ENCODE assay signal across 8 cellular contexts in genomic region chr17:35241520-35241919, GRCh38. TPM values are rescaled to one million over a fixed set of nuclear protein-coding genes. Genes with fewer than 3 reads are reported as not detected.
A peak's percentile ranks its signal among the peaks of the same experiment; 100 is the strongest.
DNase-seq lines count a peak whose midpoint lies in the region; ATAC-seq and TF ChIP-seq lines count a peak whose summit lies in the region.

No MANE protein-coding gene starts in this region.

- H3K36me3 ChIP-seq in DND-41 (ENCODE audit: insufficient read depth, low read length), result no peaks in the 10 kb centered on the region
- no peaks in the 10 kb centered on the region for H3K36me3 ChIP-seq in esophagus (ENCODE audit: control insufficient read depth in 2 of 2, insufficient read depth in 2 of 2, low read length in 1 of 2)
- no peaks in the 10 kb centered on the region for H3K36me3 ChIP-seq in gastrocnemius medialis
- no peaks in the 10 kb centered on the region for H3K36me3 ChIP-seq in WERI-Rb-1

- peaks cover 51% of the 10 kb centered on the region for H3K4me1 ChIP-seq in DND-41 (ENCODE audit: insufficient read depth, low read length)
- H3K4me1 ChIP-seq in esophagus (ENCODE audit: control insufficient read depth in 2 of 2, insufficient read depth in 2 of 2, low read length in 1 of 2), result peaks cover 3 to 5% of the 10 kb centered on the region in 2 donors
- H3K4me1 ChIP-seq in gastrocnemius medialis, result peaks cover 35 to 43% of the 10 kb centered on the region in 2 donors

- peak overlapping the region; percentile 74 for H3K9ac ChIP-seq in DND-41 (ENCODE audit: low read depth, low read length)

- H3K27me3 ChIP-seq in DND-41 (ENCODE audit: insufficient read depth, low read length, poor library complexity), result peaks cover 21% of the 10 kb centered on the region
- no peaks in the 10 kb centered on the region for H3K27me3 ChIP-seq in esophagus (ENCODE audit: control insufficient read depth in 1 of 2, insufficient read depth in 2 of 2, low read length in 2 of 2)
- H3K27me3 ChIP-seq in gastrocnemius medialis, result no peaks in the 10 kb centered on the region
- peaks cover 81% of the 10 kb centered on the region for H3K27me3 ChIP-seq in WERI-Rb-1 (ENCODE audit: insufficient read depth, low read depth, severe bottlenecking)

- H3K27ac ChIP-seq in DND-41 (ENCODE audit: low read length), result peak overlapping the region; percentile 78
- peak overlapping the region; percentile 15 to 98 for H3K27ac ChIP-seq in esophagus (ENCODE audit: low read depth in 2 of 2, low read length in 1 of 2)
- peak overlapping the region; percentile 93 to 97 (median 96) for H3K27ac ChIP-seq in gastrocnemius medialis
- no peak overlapping the region for H3K27ac ChIP-seq in WERI-Rb-1

- H3K4me2 ChIP-seq in DND-41 (ENCODE audit: insufficient read depth, low read length), result peak overlapping the region; percentile 77

- no peaks in the 10 kb centered on the region for H3K9me3 ChIP-seq in DND-41 (ENCODE audit: insufficient read depth, low read length, severe bottlenecking)
- no peaks in the 10 kb centered on the region for H3K9me3 ChIP-seq in esophagus (ENCODE audit: control insufficient read depth in 2 of 2, insufficient read depth in 1 of 2, low read depth in 1 of 2, low read length in 1 of 2)
- H3K9me3 ChIP-seq in gastrocnemius medialis, result no peaks in the 10 kb centered on the region
- peaks cover 5% of the 10 kb centered on the region for H3K9me3 ChIP-seq in WERI-Rb-1 (ENCODE audit: severe bottlenecking)

- no peak for TF ChIP-seq CTCF in DND-41 (IDR thresholded peaks at IDR 0.05; ENCODE audit: borderline replicate concordance, extremely low read depth, low read length, poor library complexity, severe bottlenecking)
- TF ChIP-seq CTCF in gastrocnemius medialis (IDR thresholded peaks at IDR 0.05 in 4 of 5, conservative IDR thresholded peaks at IDR 0.05 in 1 of 5), result no peak
- TF ChIP-seq CTCF in WERI-Rb-1 (IDR thresholded peaks at IDR 0.05; ENCODE audit: low read depth, low read length), result no peak
- TF ChIP-seq CTCF in GM13976 (IDR thresholded peaks at IDR 0.05; ENCODE audit: borderline replicate concordance, control extremely low read depth, extremely low read depth, insufficient read depth, missing control alignments), result no peak

- DNase-seq in DND-41, result no peak
- DNase-seq in activated CD4-positive, alpha-beta T cell treated with anti-CD3 and anti-CD28 coated beads, Interleukin-2, amount 50 U/mL, for 4 hours, result peak; percentile 45 to 54
- DNase-seq in gastrocnemius medialis, result peak; percentile 53 to 75
- DNase-seq in HCEC 1CT, result no peak
- no peak for DNase-seq in WERI-Rb-1
- DNase-seq in GM13976 (ENCODE audit: low spot score), result no peak
- DNase-seq in NCI-H2196 treated with DMSO at 0.1 percent for 48 hours (lab: John Stamatoyannopoulos, UW; ENCODE audit: unreplicated experiment), result no peak

- 0 out of 2 replicates have a peak overlapping the region, but pooled peaks have one; percentile 79 for H2AFZ ChIP-seq in DND-41 (ENCODE audit: low read depth, low read length)

- TF ChIP-seq POLR2A in gastrocnemius medialis (IDR thresholded peaks at IDR 0.05), result no peak

- in situ Hi-C loops in gastrocnemius medialis (cut with MboI; ENCODE audit: low sequenced_read_pairs in 4 of 4), result loop anchor here in 3 of 4 donors (10.0 to 25.0 kb wide), 2 partner anchors 96 to 97 kb away; partner anchors contain the start of genes NLE1 (in 2 of the 3) and UNC45B (in 2 of the 3)
- in situ Hi-C loops in GM13976 (cut with MboI; ENCODE audit: low sequenced_read_pairs, unreplicated experiment), result no loop called here

- ATAC-seq in DND-41 (ENCODE audit: insufficient read depth, low read depth) (no peak), gastrocnemius medialis (peak; percentile 34 to 49)

- peak overlapping the region; percentile 54 to 65; a peak in 3 of 4 replicates for H3K4me3 ChIP-seq in DND-41 (ENCODE audit: low read depth in 1 of 2, low read length in 2 of 2)
- peak overlapping the region; percentile 75 to 94 for H3K4me3 ChIP-seq in esophagus (ENCODE audit: low read depth in 1 of 2, low read length in 2 of 2)
- peak overlapping the region; percentile 68 to 85 (median 78) for H3K4me3 ChIP-seq in gastrocnemius medialis
- H3K4me3 ChIP-seq in WERI-Rb-1 (ENCODE audit: low read depth, low read length), result no peak overlapping the region

- H4K20me1 ChIP-seq in DND-41 (ENCODE audit: insufficient read depth, low read length), result peaks cover 7% of the 10 kb centered on the region; the same call in 1 of the 2 replicates

- peaks cover 25% of the 10 kb centered on the region for H3K79me2 ChIP-seq in DND-41 (ENCODE audit: insufficient read depth, low read length)

- intact Hi-C loops in gastrocnemius medialis (cut with DNase I; ENCODE audit: low total_unique reads), result loop anchor here (5.0 to 10.0 kb wide), 3 partner anchors 257 to 346 kb away; partner anchors contain the start of genes AP2B1 and LIG3

- 80 to 81% methylated on average over 19 of the region's 19 CpGs for WGBS in esophagus, 2 donors

RNA-seq across cellular contexts. Expression of gene SLFN5, which starts 1.4 kb away (rescaled TPM):
- polyA plus RNA-seq in esophagus, result 1 to 10 TPM; 2.8 to 3.1 TPM
- total RNA-seq in gastrocnemius medialis, result 10 to 100 TPM; 25.3 to 79.3 (median 37.4) TPM

RNA-seq across cellular contexts. Expression of gene SLC35G3, which starts 47.3 kb away (rescaled TPM):
- polyA plus RNA-seq in esophagus, result not detected
- total RNA-seq in gastrocnemius medialis, result not detected

Comparison
In these comparisons a context has a peak if more than half of its experiments do, and no peak if none do; other contexts are left out.
1. DNase-seq: peak in activated CD4-positive, alpha-beta T cell treated with anti-CD3 and anti-CD28 coated beads, Interleukin-2, amount 50 U/mL, for 4 hours (2 of 2) and gastrocnemius medialis (2 of 2); none in DND-41 (single experiment), HCEC 1CT (single experiment), WERI-Rb-1 (single experiment), GM13976 (single experiment) and NCI-H2196 treated with DMSO at 0.1 percent for 48 hours (single experiment).